ENCODE assay signal across 10 cellular contexts in the genomic region with DNA sequence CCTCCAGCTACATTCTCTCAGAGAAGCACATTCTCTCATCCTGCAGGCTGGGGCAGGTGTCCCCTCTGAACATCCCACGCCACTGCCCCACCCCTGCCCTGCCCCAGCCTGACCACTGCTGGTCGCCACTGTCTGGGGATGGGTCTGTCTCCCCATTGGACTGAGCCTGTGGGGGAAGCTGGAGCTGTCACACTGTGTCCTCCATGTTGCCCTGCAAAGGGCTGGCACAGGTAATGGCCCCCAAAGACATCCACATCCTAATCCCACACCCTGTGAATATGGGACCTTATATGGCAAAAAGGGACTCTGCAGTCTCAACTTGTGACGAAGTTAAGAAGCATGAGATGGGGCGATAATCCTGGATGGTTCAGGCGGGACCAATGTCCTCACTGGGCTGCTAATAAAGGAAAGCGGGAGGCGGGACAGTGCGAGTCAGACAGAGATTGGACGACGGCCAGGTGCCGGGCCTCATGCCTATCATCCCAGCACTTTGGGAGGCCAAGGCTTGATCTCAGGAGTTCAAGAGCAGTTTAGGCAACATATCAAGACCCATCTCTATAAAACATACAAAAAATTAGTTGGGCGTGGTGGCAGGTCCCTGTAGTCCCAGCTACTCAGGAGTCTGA. TPM values are rescaled to one million over a fixed set of nuclear protein-coding genes. Genes with fewer than 3 reads are reported as not detected.
A peak's percentile ranks its signal among the peaks of the same experiment; 100 is the strongest.
DNase-seq lines count a peak whose midpoint lies in the region; ATAC-seq and TF ChIP-seq lines count a peak whose summit lies in the region.
"Had no signal": no experiment of that assay in that cellular context is flagged by ENCODE, and none has a peak within 500 bp of the region (broad histone marks: within the 10 kb centered on the region; RNA-seq: fewer than 3 reads in every experiment).

No MANE protein-coding gene starts in this region.

- BruUV-seq in Panc1 (replicated peaks; lab: Mats Ljungman, UMichigan): no TSS peak

- H3K36me3 ChIP-seq in BE2C (peaks cover 20% of the 10 kb centered on the region), Panc1 (ENCODE audit: control insufficient read depth, insufficient read depth, low read length) (0 out of 2 replicates have a peak, but pooled peaks cover 3% of the 10 kb centered on the region), esophagus (ENCODE audit: control insufficient read depth in 2 of 2, insufficient read depth in 2 of 2, low read length in 1 of 2) (peaks cover 5 to 30% of the 10 kb centered on the region in 2 donors)

- CTCF ChIA-PET in Panc1 (lab: Charles Lee): interaction anchor here (1.5 kb wide), 1 partner anchor 83 kb away, joined by 19 read pairs; no protein-coding TSS in a partner anchor

- TF ChIP-seq CTCF in BE2C (IDR thresholded peaks at IDR 0.05; ENCODE audit: low read depth, low read length): no peak
- TF ChIP-seq CTCF in Panc1 (IDR thresholded peaks at IDR 0.05): no peak
- TF ChIP-seq CTCF in nephron progenitor cell (IDR thresholded peaks at IDR 0.05): no peak

- DNase-seq in BE2C: peak; percentile 61
- DNase-seq in Panc1 (ENCODE audit: low read depth, low spot score): no peak
- DNase-seq in nephron progenitor cell: no peak
- no peak for DNase-seq in AG20443 (ENCODE audit: low spot score)
- DNase-seq in GM19238 (ENCODE audit: insufficient read length, low spot score): no peak
- DNase-seq in stimulated activated CD8-positive, alpha-beta memory T cell treated with anti-CD3 and anti-CD28 coated beads, Interleukin-4, amount 100 ng/mL, for 48 hours: no peak
- DNase-seq: activated CD4-positive, alpha-beta T cell treated with anti-CD3 and anti-CD28 coated beads, Interleukin-2, amount 50 U/mL, for 1 hour; body of pancreas had no signal

- POLR2A ChIA-PET in Panc1 (lab: Charles Lee): no interaction called here

- peaks cover 4% of the 10 kb centered on the region for H3K4me1 Mint-ChIP-seq in nephron progenitor cell

- H3K27ac ChIP-seq in Panc1 (ENCODE audit: low read length): no peak overlapping the region
- H3K27ac ChIP-seq in esophagus (ENCODE audit: low read depth in 2 of 2, low read length in 1 of 2): peak overlapping the region; percentile 11 to 95
- H3K27ac ChIP-seq: body of pancreas had no signal

- 62 to 65% methylated on average over 12 of the region's 12 CpGs for WGBS in esophagus, 2 donors

- no peak overlapping the region for H3K4me3 ChIP-seq in BE2C (ENCODE audit: low read depth, low read length)
- H3K4me3 ChIP-seq in Panc1 (ENCODE audit: low read depth in 2 of 2, low read length in 2 of 2): no peak overlapping the region
- no peak overlapping the region for H3K4me3 ChIP-seq in esophagus (ENCODE audit: low read depth in 1 of 2, low read length in 2 of 2)
- H3K4me3 ChIP-seq: body of pancreas had no signal

- H3K36me3 Mint-ChIP-seq in nephron progenitor cell (ENCODE audit: low read depth): peaks cover 31% of the 10 kb centered on the region

- H3K27me3 ChIP-seq in BE2C: no peaks in the 10 kb centered on the region
- no peaks in the 10 kb centered on the region for H3K27me3 ChIP-seq in Panc1 (ENCODE audit: control insufficient read depth, insufficient read depth, low read length)
- no peaks in the 10 kb centered on the region for H3K27me3 ChIP-seq in esophagus (ENCODE audit: control insufficient read depth in 1 of 2, insufficient read depth in 2 of 2, low read length in 2 of 2)
- H3K27me3 ChIP-seq: body of pancreas had no signal

- in situ Hi-C loops in Panc1 (cut with HindIII; ENCODE audit: low pct_unique_long_range_greater_than_20kb, low sequenced_read_pairs): no loop called here

- peaks cover 9% of the 10 kb centered on the region for H3K4me1 ChIP-seq in BE2C
- H3K4me1 ChIP-seq in Panc1 (ENCODE audit: control insufficient read depth, insufficient read depth, low read length): no peaks in the 10 kb centered on the region; the same call in 1 of the 2 replicates
- peaks cover 0 to 18% of the 10 kb centered on the region in 2 donors for H3K4me1 ChIP-seq in esophagus (ENCODE audit: control insufficient read depth in 2 of 2, insufficient read depth in 2 of 2, low read length in 1 of 2)

- no peaks in the 10 kb centered on the region for H3K27me3 Mint-ChIP-seq in nephron progenitor cell (ENCODE audit: low read depth, poor library complexity)

- H3K9me3 ChIP-seq in BE2C: no peaks in the 10 kb centered on the region
- no peaks in the 10 kb centered on the region for H3K9me3 ChIP-seq in Panc1 (ENCODE audit: control insufficient read depth, insufficient read depth, low read depth, low read length)
- H3K9me3 ChIP-seq in esophagus (ENCODE audit: control insufficient read depth in 2 of 2, insufficient read depth in 1 of 2, low read depth in 1 of 2, low read length in 1 of 2): no peaks in the 10 kb centered on the region
- H3K9me3 ChIP-seq: body of pancreas had no signal

- no peaks in the 10 kb centered on the region for H3K9me3 Mint-ChIP-seq in nephron progenitor cell

- H3K4me3 Mint-ChIP-seq in nephron progenitor cell: no peak overlapping the region

- intact Hi-C loops in Panc1 (cut with micrococcal nuclease; ENCODE audit: unreplicated experiment): no loop called here

- ATAC-seq in Panc1: peak; percentile 57; the same call in 1 of the 2 replicates
- no peak for ATAC-seq in GM21526 (IDR thresholded peaks at IDR 0.05; ENCODE audit: low FRiP score, unreplicated experiment)

- H3K27ac Mint-ChIP-seq in nephron progenitor cell: peak overlapping the region; percentile 23

RNA-seq across cellular contexts. Expression of a gene that starts 9.1 kb away (rescaled TPM):
- polyA plus RNA-seq in BE2C (2012; ENCODE audit: insufficient read depth, insufficient read length, low read depth): 195 TPM
- 146 TPM for total RNA-seq in Panc1 (2021; ENCODE audit: unreplicated experiment)
- polyA plus RNA-seq in Panc1 (2012; ENCODE audit: insufficient read length): 201 TPM
- polyA plus RNA-seq in esophagus: 100 to 1,000 TPM in 1 of 2 donors, 10 to 100 TPM in 1; 71.2 to 157 TPM

RNA-seq across cellular contexts. Expression of a gene that starts 19.2 kb away (rescaled TPM):
- 38.0 TPM for polyA plus RNA-seq in BE2C (2012; ENCODE audit: insufficient read depth, insufficient read length, low read depth)
- 64.1 TPM for total RNA-seq in Panc1 (2021; ENCODE audit: unreplicated experiment)
- polyA plus RNA-seq in Panc1 (2012; ENCODE audit: insufficient read length): 33.4 TPM
- 10 to 100 TPM in 1 of 2 donors, 1 to 10 TPM in 1; 9.6 to 15.2 TPM for polyA plus RNA-seq in esophagus

RNA-seq across cellular contexts. Expression of a gene that starts 53.2 kb away (rescaled TPM):
- 164 TPM for polyA plus RNA-seq in BE2C (2012; ENCODE audit: insufficient read depth, insufficient read length, low read depth)
- 104 TPM for total RNA-seq in Panc1 (2021; ENCODE audit: unreplicated experiment)
- 140 TPM for polyA plus RNA-seq in Panc1 (2012; ENCODE audit: insufficient read length)
- 10 to 100 TPM; 40.3 to 84.4 TPM for polyA plus RNA-seq in esophagus
